In the genomic region with DNA sequence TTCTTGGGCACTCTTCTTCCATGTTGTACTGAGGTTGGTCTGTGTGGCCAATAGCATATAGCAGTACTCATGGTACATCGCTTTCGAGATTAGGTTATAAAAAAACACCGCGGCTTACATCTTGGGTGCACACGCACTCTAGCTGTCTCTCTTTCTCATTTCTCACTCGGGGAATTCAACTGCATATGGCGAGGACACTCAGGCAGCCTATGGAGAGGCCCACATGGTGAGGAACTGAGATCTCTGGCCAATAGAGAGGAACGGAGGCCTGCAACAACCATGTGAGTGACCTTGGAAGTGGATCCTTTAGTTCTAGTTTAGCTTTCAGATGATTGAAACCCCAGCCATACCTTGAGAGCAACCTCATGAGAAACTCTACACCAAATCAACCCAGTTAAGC, we compare ENCODE assay signal across 19 cellular contexts. TPM values are rescaled to one million over a fixed set of nuclear protein-coding genes. Genes with fewer than 3 reads are reported as not detected.
DNase-seq lines count a peak whose midpoint lies in the region; ATAC-seq and TF ChIP-seq lines count a peak whose summit lies in the region.
"Had no signal": no experiment of that assay in that cellular context is flagged by ENCODE, and none has a peak within 500 bp of the region (broad histone marks: within the 10 kb centered on the region; RNA-seq: fewer than 3 reads in every experiment).

No MANE protein-coding gene starts in this region.

- H3K36me3 Mint-ChIP-seq in activated CD8-positive, alpha-beta T cell treated with anti-CD3 and anti-CD28 coated beads for 36 hours (ENCODE audit: low read depth): peaks cover 82% of the 10 kb centered on the region
- H3K36me3 Mint-ChIP-seq in activated CD8-positive, alpha-beta T cell treated with anti-CD3 and anti-CD28 coated beads, Interleukin-2, amount 10 ng/mL, durations not matched to agents 7 days and 5 days (ENCODE audit: low read depth): peaks cover 87% of the 10 kb centered on the region
- H3K36me3 Mint-ChIP-seq in CD8-positive, alpha-beta T cell: peaks cover 85% of the 10 kb centered on the region
- H3K36me3 Mint-ChIP-seq in stimulated activated effector memory CD8-positive, alpha-beta T cell treated with anti-CD3 and anti-CD28 coated beads, Interleukin-12 subunit alpha, Interleukin-12 subunit beta, amount 100 ng/mL, for 72 hours: peaks cover 73% of the 10 kb centered on the region

- H3K27me3 ChIP-seq in CD8-positive, alpha-beta T cell (ENCODE audit: insufficient read depth, low read length): no peaks in the 10 kb centered on the region
- peaks cover 47% of the 10 kb centered on the region for H3K27me3 ChIP-seq in SJSA1 (replicated peaks)

- peaks cover 30% of the 10 kb centered on the region for H3K36me3 ChIP-seq in CD8-positive, alpha-beta T cell (ENCODE audit: insufficient read depth, low read length)
- H3K36me3 ChIP-seq in SJSA1: no peaks in the 10 kb centered on the region

- H3K9me3 Mint-ChIP-seq in activated CD8-positive, alpha-beta T cell treated with anti-CD3 and anti-CD28 coated beads for 36 hours: peaks cover 12% of the 10 kb centered on the region
- H3K9me3 Mint-ChIP-seq in activated CD8-positive, alpha-beta T cell treated with anti-CD3 and anti-CD28 coated beads, Interleukin-2, amount 10 ng/mL, durations not matched to agents 7 days and 5 days (ENCODE audit: insufficient read depth): peaks cover 19% of the 10 kb centered on the region
- H3K9me3 Mint-ChIP-seq in CD8-positive, alpha-beta T cell: peaks cover 7% of the 10 kb centered on the region
- H3K9me3 Mint-ChIP-seq in stimulated activated effector memory CD8-positive, alpha-beta T cell treated with anti-CD3 and anti-CD28 coated beads, Interleukin-12 subunit alpha, Interleukin-12 subunit beta, amount 100 ng/mL, for 72 hours: no peaks in the 10 kb centered on the region

- no peak overlapping the region for H3K4me3 ChIP-seq in CD8-positive, alpha-beta T cell (ENCODE audit: low read depth, low read length)
- no peak overlapping the region for H3K4me3 ChIP-seq in SJSA1
- H3K4me3 ChIP-seq: A549, GM23248 had no signal

- no peak for TF ChIP-seq CTCF in activated CD8-positive, alpha-beta T cell treated with anti-CD3 and anti-CD28 coated beads for 36 hours (IDR thresholded peaks at IDR 0.05)
- TF ChIP-seq CTCF in CD8-positive, alpha-beta T cell (IDR thresholded peaks at IDR 0.05): no peak

- no peak overlapping the region for H3K4me3 Mint-ChIP-seq in activated CD8-positive, alpha-beta T cell treated with anti-CD3 and anti-CD28 coated beads for 36 hours
- no peak overlapping the region for H3K4me3 Mint-ChIP-seq in activated CD8-positive, alpha-beta T cell treated with anti-CD3 and anti-CD28 coated beads, Interleukin-2, amount 10 ng/mL, durations not matched to agents 7 days and 5 days
- no peak overlapping the region for H3K4me3 Mint-ChIP-seq in CD8-positive, alpha-beta T cell
- no peak overlapping the region for H3K4me3 Mint-ChIP-seq in stimulated activated effector memory CD8-positive, alpha-beta T cell treated with anti-CD3 and anti-CD28 coated beads, Interleukin-12 subunit alpha, Interleukin-12 subunit beta, amount 100 ng/mL, for 72 hours
- H3K4me3 Mint-ChIP-seq: CD4-positive, alpha-beta memory T cell had no signal

- POLR2A ChIA-PET in activated CD8-positive, alpha-beta T cell treated with anti-CD3 and anti-CD28 coated beads for 36 hours (lab: Charles Lee): interaction anchor here (0.9 kb wide), 1 partner anchor 55 kb away, joined by 3 read pairs; no protein-coding TSS in a partner anchor
- POLR2A ChIA-PET in activated CD8-positive, alpha-beta T cell treated with anti-CD3 and anti-CD28 coated beads, Interleukin-2, amount 10 ng/mL, durations not matched to agents 7 days and 5 days (lab: Charles Lee): no interaction called here
- POLR2A ChIA-PET in CD8-positive, alpha-beta T cell (lab: Charles Lee): no interaction called here

- peaks cover 60% of the 10 kb centered on the region for H3K4me1 Mint-ChIP-seq in activated CD8-positive, alpha-beta T cell treated with anti-CD3 and anti-CD28 coated beads for 36 hours (ENCODE audit: low read depth)
- peaks cover 45% of the 10 kb centered on the region for H3K4me1 Mint-ChIP-seq in activated CD8-positive, alpha-beta T cell treated with anti-CD3 and anti-CD28 coated beads, Interleukin-2, amount 10 ng/mL, durations not matched to agents 7 days and 5 days (ENCODE audit: low read depth)
- peaks cover 65% of the 10 kb centered on the region for H3K4me1 Mint-ChIP-seq in CD8-positive, alpha-beta T cell (ENCODE audit: low read depth)
- H3K4me1 Mint-ChIP-seq in stimulated activated effector memory CD8-positive, alpha-beta T cell treated with anti-CD3 and anti-CD28 coated beads, Interleukin-12 subunit alpha, Interleukin-12 subunit beta, amount 100 ng/mL, for 72 hours: peaks cover 56% of the 10 kb centered on the region

- CTCF ChIA-PET in activated CD8-positive, alpha-beta T cell treated with anti-CD3 and anti-CD28 coated beads for 36 hours (lab: Charles Lee): no interaction called here
- CTCF ChIA-PET in activated CD8-positive, alpha-beta T cell treated with anti-CD3 and anti-CD28 coated beads, Interleukin-2, amount 10 ng/mL, durations not matched to agents 7 days and 5 days (lab: Charles Lee): interaction anchor here (0.7 kb wide), 1 partner anchor 12 kb away, joined by 3 read pairs; no protein-coding TSS in a partner anchor
- CTCF ChIA-PET in CD8-positive, alpha-beta T cell (lab: Charles Lee): no interaction called here

- H3K27ac ChIP-seq in CD8-positive, alpha-beta T cell (ENCODE audit: low read depth, low read length): no peak overlapping the region
- no peak overlapping the region for H3K27ac ChIP-seq in SJSA1
- H3K27ac ChIP-seq: A549, GM23248 had no signal

- DNase-seq in activated CD8-positive, alpha-beta T cell treated with anti-CD3 and anti-CD28 coated beads for 36 hours: no peak
- no peak for DNase-seq in activated CD8-positive, alpha-beta T cell treated with anti-CD3 and anti-CD28 coated beads, Interleukin-2, amount 10 ng/mL, durations not matched to agents 7 days and 5 days
- no peak for DNase-seq in CD8-positive, alpha-beta T cell
- DNase-seq in SJSA1 (ENCODE audit: low read depth in 1 of 2, low spot score in 2 of 2) (peak; percentile 56 to 79), nucleus accumbens (lab: John Stamatoyannopoulos, UW) (no peak), Ammon's horn (ENCODE audit: low spot score) (no peak)
- DNase-seq in stimulated activated effector memory CD8-positive, alpha-beta T cell treated with anti-CD3 and anti-CD28 coated beads, Interleukin-12 subunit alpha, Interleukin-12 subunit beta, amount 100 ng/mL, for 72 hours (ENCODE audit: low spot score in 2 of 2): no peak
- DNase-seq: 8988T; ACHN; AML-193; C1 segment of cervical spinal cord; Caco-2; CD4-positive, alpha-beta memory T cell; DMS153; DND-41; GM23248; H7; HCEC 1CT had no signal

- H3K27me3 Mint-ChIP-seq in activated CD8-positive, alpha-beta T cell treated with anti-CD3 and anti-CD28 coated beads for 36 hours: no peaks in the 10 kb centered on the region
- no peaks in the 10 kb centered on the region for H3K27me3 Mint-ChIP-seq in activated CD8-positive, alpha-beta T cell treated with anti-CD3 and anti-CD28 coated beads, Interleukin-2, amount 10 ng/mL, durations not matched to agents 7 days and 5 days (ENCODE audit: low read depth)
- H3K27me3 Mint-ChIP-seq in CD8-positive, alpha-beta T cell (ENCODE audit: low read depth): no peaks in the 10 kb centered on the region
- H3K27me3 Mint-ChIP-seq: CD4-positive, alpha-beta memory T cell had no signal

- H3K27ac Mint-ChIP-seq in activated CD8-positive, alpha-beta T cell treated with anti-CD3 and anti-CD28 coated beads for 36 hours: peak overlapping the region; percentile 70
- H3K27ac Mint-ChIP-seq in activated CD8-positive, alpha-beta T cell treated with anti-CD3 and anti-CD28 coated beads, Interleukin-2, amount 10 ng/mL, durations not matched to agents 7 days and 5 days: no peak overlapping the region
- peak overlapping the region; percentile 49 for H3K27ac Mint-ChIP-seq in CD8-positive, alpha-beta T cell
- peak overlapping the region; percentile 46 for H3K27ac Mint-ChIP-seq in stimulated activated effector memory CD8-positive, alpha-beta T cell treated with anti-CD3 and anti-CD28 coated beads, Interleukin-12 subunit alpha, Interleukin-12 subunit beta, amount 100 ng/mL, for 72 hours

- intact Hi-C loops in activated CD8-positive, alpha-beta T cell treated with anti-CD3 and anti-CD28 coated beads for 36 hours (cut with micrococcal nuclease): no loop called here
- intact Hi-C loops in CD8-positive, alpha-beta T cell (cut with DNase I, micrococcal nuclease): loop anchor here in 1 of 2 experiments (1.0 to 2.0 kb wide), 2 partner anchors 8 to 17 kb away; no protein-coding TSS in a partner anchor

- ATAC-seq in activated CD8-positive, alpha-beta T cell treated with anti-CD3 and anti-CD28 coated beads for 36 hours: no peak
- ATAC-seq in activated CD8-positive, alpha-beta T cell treated with anti-CD3 and anti-CD28 coated beads, Interleukin-2, amount 10 ng/mL, durations not matched to agents 7 days and 5 days: no peak
- ATAC-seq in CD8-positive, alpha-beta T cell: no peak
- no peak for ATAC-seq in stimulated activated effector memory CD8-positive, alpha-beta T cell treated with anti-CD3 and anti-CD28 coated beads, Interleukin-12 subunit alpha, Interleukin-12 subunit beta, amount 100 ng/mL, for 72 hours
- ATAC-seq: A549 had no signal

- H3K4me1 ChIP-seq in CD8-positive, alpha-beta T cell (ENCODE audit: insufficient read depth, low read length): no peaks in the 10 kb centered on the region
- H3K4me1 ChIP-seq in SJSA1 (replicated peaks): no peaks in the 10 kb centered on the region
- H3K4me1 ChIP-seq: A549, Caco-2 had no signal

- H3K9me3 ChIP-seq in CD8-positive, alpha-beta T cell (ENCODE audit: low read length): no peaks in the 10 kb centered on the region
- H3K9me3 ChIP-seq in SJSA1 (replicated peaks): peaks cover 4% of the 10 kb centered on the region

RNA-seq across cellular contexts. Expression of a gene that starts 45.6 kb away (rescaled TPM):
- total RNA-seq in activated CD8-positive, alpha-beta T cell treated with anti-CD3 and anti-CD28 coated beads for 36 hours: 100 to 1,000 TPM; 112 to 118 TPM
- 100 to 1,000 TPM; 159 to 160 TPM for total RNA-seq in activated CD8-positive, alpha-beta T cell treated with anti-CD3 and anti-CD28 coated beads, Interleukin-2, amount 10 ng/mL, durations not matched to agents 7 days and 5 days
- total RNA-seq in CD8-positive, alpha-beta T cell: 100 to 1,000 TPM; 213 to 224 TPM
- total RNA-seq in SJSA1 (2014; rRNA removed; shearing (Covaris generic)): 29.0 and 36.3 TPM in 2 replicates

Comparison
In these comparisons a context has a peak if more than half of its experiments do, and no peak if none do; other contexts are left out.
1. DNase-seq: peak in SJSA1 (2 of 2); none in activated CD8-positive, alpha-beta T cell treated with anti-CD3 and anti-CD28 coated beads for 36 hours (single experiment), activated CD8-positive, alpha-beta T cell treated with anti-CD3 and anti-CD28 coated beads, Interleukin-2, amount 10 ng/mL, durations not matched to agents 7 days and 5 days (single experiment), CD8-positive, alpha-beta T cell (0 of 7), stimulated activated effector memory CD8-positive, alpha-beta T cell treated with anti-CD3 and anti-CD28 coated beads, Interleukin-12 subunit alpha, Interleukin-12 subunit beta, amount 100 ng/mL, for 72 hours (0 of 2), nucleus accumbens (0 of 56) and Ammon's horn (single experiment).